In the genomic region with DNA sequence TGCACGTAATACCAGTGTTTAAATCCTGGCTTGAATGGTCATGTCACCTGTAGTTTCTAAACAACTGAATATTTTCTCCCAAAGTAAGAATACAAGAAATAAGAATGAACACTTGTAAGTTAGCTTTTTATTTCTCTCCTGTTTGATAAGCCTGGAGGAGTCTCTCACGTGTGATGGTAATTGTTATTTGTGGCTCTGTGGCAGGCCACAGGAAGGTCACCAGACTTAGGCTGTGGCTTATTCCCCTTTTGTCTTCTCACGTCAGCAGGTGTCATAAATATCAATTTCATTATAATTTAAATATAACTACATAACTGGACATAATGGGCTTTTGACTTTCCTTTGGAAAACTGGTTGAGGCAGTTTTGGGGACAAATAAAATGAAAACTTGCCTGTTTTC, we compare ENCODE assay signal across 29 cellular contexts.
"Had no signal": no experiment of that assay in that cellular context is flagged by ENCODE, and none has a peak within 500 bp of the region (broad histone marks: within the 10 kb centered on the region; RNA-seq: fewer than 3 reads in every experiment).

No MANE protein-coding gene starts in this region.

- DNase-seq: hippocampal formation; kidney glomerular epithelial cell; left cardiac atrium; left ventricle myocardium superior; lower lobe of right lung; mammary epithelial cell; mesenchymal stem cell; naive thymus-derived CD4-positive, alpha-beta T cell; ovary; retina; right cardiac atrium; small intestine; spleen; stimulated activated CD4-positive, alpha-beta T cell treated with anti-CD3 and anti-CD28 coated beads, Interleukin-1b, Interleukin-23, amount 100 ng/mL, for 48 hours; stimulated activated CD4-positive, alpha-beta T cell treated with anti-CD3 and anti-CD28 coated beads, Interleukin-2, amount 100 ng/mL, for 48 hours; stimulated activated CD4-positive, alpha-beta T cell treated with anti-CD3 and anti-CD28 coated beads, Interleukin-4, amount 100 ng/mL, for 4 hours; stimulated activated CD8-positive, alpha-beta memory T cell treated with anti-CD3 and anti-CD28 coated beads, Interleukin-4, amount 100 ng/mL, for 48 hours; stimulated activated naive CD4-positive, alpha-beta T cell treated with Interleukin-2 at 50 U/mL for 16 hours; stimulated activated naive CD8-positive, alpha-beta T cell treated with anti-CD3 and anti-CD28 coated beads, Interleukin-15, amount 100 ng/mL, for 72 hours; substantia nigra had no signal

- H3K4me1 Mint-ChIP-seq: stimulated activated memory B cell treated with anti-CD40 and anti-IgM and Interleukin-4, amounts not matched to agents 10 μg/mL and 1 μg/mL and 100 μg/mL, for 72 hours; stimulated activated naive CD8-positive, alpha-beta T cell treated with anti-CD3 and anti-CD28 coated beads, Interleukin-15, amount 100 ng/mL, for 72 hours had no signal

- H3K36me3 ChIP-seq: lower lobe of right lung, ovary, spleen, tibial nerve, vagina had no signal

- H3K27me3 ChIP-seq: ovary, spleen, tibial nerve, vagina had no signal

- H3K4me3 ChIP-seq: lower lobe of right lung, ovary, spleen, tibial nerve, vagina had no signal

- H3K27me3 Mint-ChIP-seq: naive thymus-derived CD4-positive, alpha-beta T cell; natural killer cell treated with Interleukin-12 subunit alpha and Interleukin-12 subunit beta and Interleukin-15 and Interleukin-18, amount 100 ng/mL, for 72 hours; progenitor cell of endocrine pancreas; stimulated activated memory B cell treated with anti-CD40 and anti-IgM and Interleukin-4, amounts not matched to agents 10 μg/mL and 1 μg/mL and 100 μg/mL, for 72 hours; stimulated activated naive CD8-positive, alpha-beta T cell treated with anti-CD3 and anti-CD28 coated beads, Interleukin-15, amount 100 ng/mL, for 72 hours had no signal

- H3K9me3 ChIP-seq: lower lobe of right lung, ovary, tibial nerve, vagina had no signal

- FAIRE-seq: keratinocyte, small intestine had no signal

- H3K4me1 ChIP-seq: spleen, tibial nerve had no signal

- H3K27ac Mint-ChIP-seq: naive thymus-derived CD4-positive, alpha-beta T cell; natural killer cell treated with Interleukin-12 subunit alpha and Interleukin-12 subunit beta and Interleukin-15 and Interleukin-18, amount 100 ng/mL, for 72 hours; progenitor cell of endocrine pancreas; stimulated activated memory B cell treated with anti-CD40 and anti-IgM and Interleukin-4, amounts not matched to agents 10 μg/mL and 1 μg/mL and 100 μg/mL, for 72 hours; stimulated activated naive CD8-positive, alpha-beta T cell treated with anti-CD3 and anti-CD28 coated beads, Interleukin-15, amount 100 ng/mL, for 72 hours; type B pancreatic cell had no signal

- H3K4me3 Mint-ChIP-seq: naive thymus-derived CD4-positive, alpha-beta T cell; natural killer cell treated with Interleukin-12 subunit alpha and Interleukin-12 subunit beta and Interleukin-15 and Interleukin-18, amount 100 ng/mL, for 72 hours; stimulated activated memory B cell treated with anti-CD40 and anti-IgM and Interleukin-4, amounts not matched to agents 10 μg/mL and 1 μg/mL and 100 μg/mL, for 72 hours; stimulated activated naive CD8-positive, alpha-beta T cell treated with anti-CD3 and anti-CD28 coated beads, Interleukin-15, amount 100 ng/mL, for 72 hours; type B pancreatic cell had no signal

- H3K36me3 Mint-ChIP-seq: stimulated activated memory B cell treated with anti-CD40 and anti-IgM and Interleukin-4, amounts not matched to agents 10 μg/mL and 1 μg/mL and 100 μg/mL, for 72 hours; type B pancreatic cell had no signal

- ATAC-seq: left cardiac atrium; left lobe of liver; left ventricle myocardium superior; lower lobe of right lung; naive thymus-derived CD4-positive, alpha-beta T cell; natural killer cell treated with Interleukin-12 subunit alpha and Interleukin-12 subunit beta and Interleukin-15 and Interleukin-18, amount 100 ng/mL, for 72 hours; right cardiac atrium; sciatic nerve; stimulated activated memory B cell treated with anti-CD40 and anti-IgM and Interleukin-4, amounts not matched to agents 10 μg/mL and 1 μg/mL and 100 μg/mL, for 72 hours; stimulated activated naive CD8-positive, alpha-beta T cell treated with anti-CD3 and anti-CD28 coated beads, Interleukin-15, amount 100 ng/mL, for 72 hours had no signal

- H3K27ac ChIP-seq: lower lobe of right lung, ovary, spleen, tibial nerve, vagina had no signal

- H3K9me3 Mint-ChIP-seq: type B pancreatic cell had no signal
